9 cellular contexts compared by ENCODE assay signal in the genomic region with DNA sequence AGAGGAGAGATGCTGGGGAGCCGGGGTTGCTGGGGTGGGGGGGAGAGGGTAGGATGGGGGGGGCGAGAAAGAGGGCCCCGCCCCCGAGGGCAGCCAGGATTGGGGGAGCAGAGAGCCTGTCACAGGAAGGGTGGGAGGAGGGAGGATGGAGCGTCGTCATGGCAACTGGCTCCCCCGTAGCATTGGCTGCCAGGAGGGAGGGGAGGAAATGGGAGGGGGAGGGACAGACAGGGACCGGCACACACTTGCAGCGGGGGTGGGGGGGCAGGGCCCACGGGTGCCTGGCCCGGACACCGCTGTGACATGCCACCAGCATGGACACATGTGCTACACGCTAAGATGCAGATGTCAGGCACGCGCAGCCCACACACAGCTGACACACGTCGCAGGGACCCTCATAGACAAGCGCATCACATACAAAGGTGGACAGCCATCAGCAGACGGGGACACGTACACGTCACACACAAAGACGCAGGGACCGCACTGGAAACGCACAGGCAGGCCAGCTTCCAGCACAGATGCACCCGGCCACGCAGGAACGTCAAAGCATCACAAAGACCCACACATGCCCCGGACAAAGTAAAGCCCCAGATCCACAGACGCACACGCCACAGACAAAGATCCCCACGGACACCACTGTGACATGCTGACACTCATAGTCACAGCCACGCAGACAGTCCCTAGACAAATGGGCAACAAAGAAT. TPM values are rescaled to one million over a fixed set of nuclear protein-coding genes. Genes with fewer than 3 reads are reported as not detected.
DNase-seq lines count a peak whose midpoint lies in the region; ATAC-seq, FAIRE-seq and TF ChIP-seq lines count a peak whose summit lies in the region.
"Had no signal": no experiment of that assay in that cellular context is flagged by ENCODE, and none has a peak within 500 bp of the region (broad histone marks: within the 10 kb centered on the region; RNA-seq: fewer than 3 reads in every experiment).

A gene with protein sequence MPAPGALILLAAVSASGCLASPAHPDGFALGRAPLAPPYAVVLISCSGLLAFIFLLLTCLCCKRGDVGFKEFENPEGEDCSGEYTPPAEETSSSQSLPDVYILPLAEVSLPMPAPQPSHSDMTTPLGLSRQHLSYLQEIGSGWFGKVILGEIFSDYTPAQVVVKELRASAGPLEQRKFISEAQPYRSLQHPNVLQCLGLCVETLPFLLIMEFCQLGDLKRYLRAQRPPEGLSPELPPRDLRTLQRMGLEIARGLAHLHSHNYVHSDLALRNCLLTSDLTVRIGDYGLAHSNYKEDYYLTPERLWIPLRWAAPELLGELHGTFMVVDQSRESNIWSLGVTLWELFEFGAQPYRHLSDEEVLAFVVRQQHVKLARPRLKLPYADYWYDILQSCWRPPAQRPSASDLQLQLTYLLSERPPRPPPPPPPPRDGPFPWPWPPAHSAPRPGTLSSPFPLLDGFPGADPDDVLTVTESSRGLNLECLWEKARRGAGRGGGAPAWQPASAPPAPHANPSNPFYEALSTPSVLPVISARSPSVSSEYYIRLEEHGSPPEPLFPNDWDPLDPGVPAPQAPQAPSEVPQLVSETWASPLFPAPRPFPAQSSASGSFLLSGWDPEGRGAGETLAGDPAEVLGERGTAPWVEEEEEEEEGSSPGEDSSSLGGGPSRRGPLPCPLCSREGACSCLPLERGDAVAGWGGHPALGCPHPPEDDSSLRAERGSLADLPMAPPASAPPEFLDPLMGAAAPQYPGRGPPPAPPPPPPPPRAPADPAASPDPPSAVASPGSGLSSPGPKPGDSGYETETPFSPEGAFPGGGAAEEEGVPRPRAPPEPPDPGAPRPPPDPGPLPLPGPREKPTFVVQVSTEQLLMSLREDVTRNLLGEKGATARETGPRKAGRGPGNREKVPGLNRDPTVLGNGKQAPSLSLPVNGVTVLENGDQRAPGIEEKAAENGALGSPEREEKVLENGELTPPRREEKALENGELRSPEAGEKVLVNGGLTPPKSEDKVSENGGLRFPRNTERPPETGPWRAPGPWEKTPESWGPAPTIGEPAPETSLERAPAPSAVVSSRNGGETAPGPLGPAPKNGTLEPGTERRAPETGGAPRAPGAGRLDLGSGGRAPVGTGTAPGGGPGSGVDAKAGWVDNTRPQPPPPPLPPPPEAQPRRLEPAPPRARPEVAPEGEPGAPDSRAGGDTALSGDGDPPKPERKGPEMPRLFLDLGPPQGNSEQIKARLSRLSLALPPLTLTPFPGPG (N-terminal part only) (minus strand): TSS at position 36 of the 704 bp plus-strand sequence. CDS start 259 bp downstream, outside the sequence.

- H3K27ac ChIP-seq in HUES6 (ENCODE audit: low read depth, low read length) (no peak within 1 kb of the TSS), ascending aorta (peak within 1 kb of the TSS in 1 of 2 donors; percentile 24), mesodermal cell (ENCODE audit: low read depth, low read length, severe bottlenecking) (no peak within 1 kb of the TSS), small intestine (ENCODE audit: low read depth in 1 of 2, low read length in 1 of 2) (no peak within 1 kb of the TSS)

- 31 to 34% methylated on average over 26 to 27 of the region's 32 CpGs for WGBS in mesodermal cell (ENCODE audit: insufficient coverage in 2 of 2), 2 experiments
- WGBS in small intestine, 3 donors: 7 to 11% (median 7%) methylated on average over 24 to 32 of the region's 32 CpGs

- H3K4me1 ChIP-seq in HUES6 (ENCODE audit: control insufficient read depth, insufficient read depth, low read length) (peaks cover 4% of the 10 kb centered on the region), ascending aorta (peaks cover 0 to 15% of the 10 kb centered on the region in 2 donors), mesodermal cell (ENCODE audit: control insufficient read depth, insufficient read depth, low read length, poor library complexity, severe bottlenecking) (no peaks in the 10 kb centered on the region), small intestine (ENCODE audit: control insufficient read depth in 2 of 2, insufficient read depth in 1 of 2, low read depth in 1 of 2, low read length in 1 of 2) (no peaks in the 10 kb centered on the region)

- H3K9me3 ChIP-seq in HUES6 (ENCODE audit: control insufficient read depth, insufficient read depth, low read depth, low read length) (no peaks in the 10 kb centered on the region), ascending aorta (no peaks in the 10 kb centered on the region), mesodermal cell (ENCODE audit: control insufficient read depth, low read length) (no peaks in the 10 kb centered on the region), small intestine (ENCODE audit: control insufficient read depth, low read depth) (no peaks in the 10 kb centered on the region)

- FAIRE-seq in small intestine (lab: Jason Lieb, UNC): no peak

- H3K4me3 ChIP-seq in HUES6 (ENCODE audit: low read depth, low read length) (peak within 1 kb of the TSS; percentile 62), ascending aorta (peak within 1 kb of the TSS; percentile 45 to 59), mesodermal cell (ENCODE audit: extremely low read depth, insufficient read depth, low read length, poor library complexity, severe bottlenecking) (peak within 1 kb of the TSS; percentile 30), small intestine (ENCODE audit: low read depth in 1 of 2, low read length in 2 of 2) (peak within 1 kb of the TSS in 1 of 2 donors; percentile 26)

- intact Hi-C loops in ascending aorta (cut with DNase I): loop anchor here (1.0 kb wide), 1 partner anchor 19 kb away; no protein-coding TSS in a partner anchor

- H3K27me3 ChIP-seq in HUES6 (ENCODE audit: control insufficient read depth, insufficient read depth, low read length) (peaks cover 24% of the 10 kb centered on the region), ascending aorta (peaks cover 4% of the 10 kb centered on the region), small intestine (ENCODE audit: control insufficient read depth in 2 of 2, insufficient read depth in 2 of 2, low read length in 2 of 2) (peaks cover 0 to 13% of the 10 kb centered on the region in 2 donors)

- H3K36me3 ChIP-seq in HUES6 (ENCODE audit: control insufficient read depth, insufficient read depth, low read length) (no peaks in the 10 kb centered on the region), ascending aorta (no peaks in the 10 kb centered on the region), mesodermal cell (ENCODE audit: control insufficient read depth, insufficient read depth, low read length) (no peaks in the 10 kb centered on the region), small intestine (ENCODE audit: control insufficient read depth in 2 of 2, insufficient read depth in 2 of 2, low read length in 2 of 2) (no peaks in the 10 kb centered on the region)

- no peak within 1 kb of the TSS for H3K9ac ChIP-seq in HUES6 (ENCODE audit: low read length)

- TF ChIP-seq CTCF in AG09319 (IDR thresholded peaks at IDR 0.05; ENCODE audit: low read depth, low read length) (no peak), ascending aorta (IDR thresholded peaks at IDR 0.05) (no peak)

- DNase-seq in AG09319 (ENCODE audit: extremely low read depth, low read depth): peak; percentile 11
- peak; percentile 78 for DNase-seq in T-helper 9 cell
- peak in 1 of 2 donors; percentile 65 for DNase-seq in ascending aorta (ENCODE audit: low spot score in 2 of 2)
- DNase-seq in stimulated activated CD8-positive, alpha-beta memory T cell treated with anti-CD3 and anti-CD28 coated beads, Interleukin-7, amount 100 ng/mL, for 48 hours (ENCODE audit: extremely low read depth in 1 of 2, low read depth in 1 of 2): peak; percentile 53 to 70
- DNase-seq in small intestine: no peak

- no peak for ATAC-seq in HG02884 (IDR thresholded peaks at IDR 0.05; ENCODE audit: unreplicated experiment)

RNA-seq across cellular contexts. Expression of the gene that starts here (rescaled TPM):
- 0.11 TPM for total RNA-seq in ascending aorta
- polyA plus RNA-seq in mesodermal cell (2013, experiment 1 of 2): 5.9 TPM
- 5.2 TPM for polyA plus RNA-seq in mesodermal cell (2013, experiment 2 of 2)
- polyA plus RNA-seq in small intestine: 1 to 10 TPM; 3.6 to 7.3 (median 6.9) TPM
- total RNA-seq: lung microvascular endothelial cell had no signal
